In genomic region chr16:11386791-11387546, GRCh38 we compare ENCODE assay signal across 9 cellular contexts. TPM values are rescaled to one million over a fixed set of nuclear protein-coding genes. Genes with fewer than 3 reads are reported as not detected.
A peak's percentile ranks its signal among the peaks of the same experiment; 100 is the strongest.
DNase-seq lines count a peak whose midpoint lies in the region; ATAC-seq, FAIRE-seq and TF ChIP-seq lines count a peak whose summit lies in the region.
"Had no signal": no experiment of that assay in that cellular context is flagged by ENCODE, and none has a peak within 500 bp of the region (broad histone marks: within the 10 kb centered on the region; RNA-seq: fewer than 3 reads in every experiment).

No MANE protein-coding gene starts in this region.

- no peak for TF ChIP-seq EP300 in A549 (IDR thresholded peaks at IDR 0.05)

- H3K9me3 ChIP-seq in A549 (no peaks in the 10 kb centered on the region), GM23248 (ENCODE audit: low read depth) (no peaks in the 10 kb centered on the region)

- no peak for FAIRE-seq in A549 (lab: Jason Lieb, UNC)

- H3K4me1 ChIP-seq in A549 (no peaks in the 10 kb centered on the region), GM23248 (ENCODE audit: insufficient read depth) (no peaks in the 10 kb centered on the region)

- no peaks in the 10 kb centered on the region for H3K27me3 ChIP-seq in GM23248 (replicated peaks; ENCODE audit: insufficient read depth)

- peaks cover 11% of the 10 kb centered on the region for H3K4me1 Mint-ChIP-seq in activated CD4-positive, alpha-beta T cell treated with anti-CD3 and anti-CD28 coated beads, Interleukin-2, amount 10 ng/mL, durations not matched to agents 24 days and 14 days

- CTCF ChIA-PET in A549 (lab: Yijun Ruan, JAX), result interaction anchor here (0.6 to 20.7 kb wide), 16 partner anchors 8 to 681 kb away, joined by 3 to 300 read pairs (median 6); partner anchors contain the start of genes SOCS1 and TNP2

- H3K4me3 ChIP-seq in A549 (no peak overlapping the region), GM23248 (no peak overlapping the region), astrocyte of the cerebellum (ENCODE audit: low read depth, low read length) (no peak overlapping the region)

- no peaks in the 10 kb centered on the region for H4K20me1 ChIP-seq in GM23248 (ENCODE audit: insufficient read depth)

- H3K9ac ChIP-seq in GM23248, result no peak overlapping the region

- no peaks in the 10 kb centered on the region for H3K36me3 ChIP-seq in GM23248 (ENCODE audit: low read depth)

- peak; percentile 45 for TF ChIP-seq CTCF in A549 (IDR thresholded peaks at IDR 0.05)
- peak; percentile 73 for TF ChIP-seq CTCF in astrocyte of the cerebellum (IDR thresholded peaks at IDR 0.05; ENCODE audit: low read depth, low read length, missing control alignments)

- no peaks in the 10 kb centered on the region for H3K27me3 Mint-ChIP-seq in activated CD4-positive, alpha-beta T cell treated with anti-CD3 and anti-CD28 coated beads, Interleukin-2, amount 10 ng/mL, durations not matched to agents 24 days and 14 days

- H3K36me3 Mint-ChIP-seq in activated CD4-positive, alpha-beta T cell treated with anti-CD3 and anti-CD28 coated beads, Interleukin-2, amount 10 ng/mL, durations not matched to agents 24 days and 14 days (ENCODE audit: low read depth), result no peaks in the 10 kb centered on the region

- TF ChIP-seq RAD21 in A549 (conservative IDR thresholded peaks at IDR 0.05 in 1 of 2, IDR thresholded peaks at IDR 0.05 in 1 of 2), result peak; percentile 32 to 33; a peak in 2 of 5 replicates

- H3F3A ChIP-seq in GM23248 (ENCODE audit: insufficient read depth), result no peaks in the 10 kb centered on the region

- no peak for TF ChIP-seq POLR2A in A549 (IDR thresholded peaks at IDR 0.05; ENCODE audit: low read length)

- 44% methylated on average over 13 of the region's 22 CpGs for WGBS in A549 (ENCODE audit: missing lambda C conversion rate)
- WGBS in GM23248 (ENCODE audit: low coverage in 1 of 2, low lambda C conversion rate in 2 of 2, missing lambda C conversion rate in 2 of 2), 2 experiments, result 8 to 11% methylated on average over 15 to 22 of the region's 22 CpGs

- peak; percentile 30 to 60 for DNase-seq in A549 (ENCODE audit: low read depth in 1 of 2, low spot score in 1 of 2)
- peak; percentile 81 for DNase-seq in GM23248
- DNase-seq in astrocyte of the cerebellum (ENCODE audit: low read depth), result no peak
- DNase-seq in left kidney (ENCODE audit: low read depth, low spot score), result peak; percentile 84
- DNase-seq in T-helper 9 cell, result no peak
- no peak for DNase-seq in NCI-H1417 treated with DMSO at 0.1 percent for 48 hours (lab: John Stamatoyannopoulos, UW)
- DNase-seq in amniotic stem cell (lab: John Stamatoyannopoulos, UW), result no peak
- DNase-seq in activated CD4-positive, alpha-beta T cell treated with anti-CD3 and anti-CD28 coated beads, Interleukin-2, amount 10 ng/mL, durations not matched to agents 24 days and 14 days, result no peak
- DNase-seq: DMS53 had no signal

- intact Hi-C loops in activated CD4-positive, alpha-beta T cell treated with anti-CD3 and anti-CD28 coated beads, Interleukin-2, amount 10 ng/mL, durations not matched to agents 24 days and 14 days (cut with micrococcal nuclease), result no loop called here

- ATAC-seq in A549, result peak; percentile 70 to 91; a peak in 5 of 6 replicates

- in situ Hi-C loops in GM23248 (cut with MboI) (no loop called here), astrocyte of the cerebellum (cut with HindIII; ENCODE audit: low sequenced_read_pairs) (no loop called here)

- no peaks in the 10 kb centered on the region for H3K79me2 ChIP-seq in GM23248 (ENCODE audit: insufficient read depth)

- H3K27ac ChIP-seq in A549 (0 out of 6 replicates have a peak overlapping the region, but pooled peaks of 1 of the 2 experiments have one; percentile 19), GM23248 (no peak overlapping the region)

- no peak overlapping the region for H3K27ac Mint-ChIP-seq in activated CD4-positive, alpha-beta T cell treated with anti-CD3 and anti-CD28 coated beads, Interleukin-2, amount 10 ng/mL, durations not matched to agents 24 days and 14 days

- no peaks in the 10 kb centered on the region for H3K9me3 Mint-ChIP-seq in activated CD4-positive, alpha-beta T cell treated with anti-CD3 and anti-CD28 coated beads, Interleukin-2, amount 10 ng/mL, durations not matched to agents 24 days and 14 days

- no peaks in the 10 kb centered on the region for H3K9me2 ChIP-seq in GM23248 (ENCODE audit: insufficient read depth)

- 0 out of 3 replicates have a peak overlapping the region, but pooled peaks have one; percentile 27 for H3K4me2 ChIP-seq in A549
- no peak overlapping the region for H3K4me2 ChIP-seq in GM23248 (ENCODE audit: unreplicated experiment)

- H2AFZ ChIP-seq in GM23248, result no peak overlapping the region

- POLR2A ChIA-PET in A549 (lab: Yijun Ruan, JAX), result interaction anchor here (1.1 kb wide), 1 partner anchor 356 kb away, joined by 4 read pairs; the partner anchor contains the start of gene TXNDC11

- H3K4me3 Mint-ChIP-seq in activated CD4-positive, alpha-beta T cell treated with anti-CD3 and anti-CD28 coated beads, Interleukin-2, amount 10 ng/mL, durations not matched to agents 24 days and 14 days, result no peak overlapping the region

TF ChIP-seq in A549, 52 proteins besides CTCF, POLR2A, EP300 and RAD21:
- TF ChIP-seq SMC3 (IDR thresholded peaks at IDR 0.05) (peak; percentile 40), TFCP2L1 (CRISPR knock-in tag; IDR thresholded peaks at IDR 0.05) (no peak), CHD4 (IDR thresholded peaks at IDR 0.05; ENCODE audit: borderline replicate concordance) (no peak)

RNA-seq across cellular contexts. Expression of gene RMI2, which starts 41.7 kb away (rescaled TPM):
- polyA plus RNA-seq in A549 (2011; rRNA removed) (20.3 and 24.2 TPM in 2 replicates), A549 (2017; fragmentation: RNase III; extraction: RNeasy Plus Mini Kit Qiagen cat#74134 plus additional on column Dnase treatment) (23.3 to 27.7 TPM (median 26.9 TPM) in 3 replicates), GM23248 (2016; fragmentation: Nextera tagmentation; extraction: Ambion mirVana) (11.9 and 12.8 TPM in 2 replicates)
- 26.4 and 29.5 TPM in 2 replicates for polyA plus RNA-seq in A549 (2012; cell fraction: cytosol; rRNA removed)
- 11.5 and 15.5 TPM in 2 replicates for polyA plus RNA-seq in A549 (2012; cell fraction: nucleus; rRNA removed)
- polyA minus RNA-seq in A549 (2011; rRNA and poly(A)+ RNA removed), result 5.7 and 7.2 TPM in 2 replicates
- 8.5 and 20.6 TPM in 2 replicates for total RNA-seq in GM23248 (2014; rRNA removed; shearing (Covaris generic))
- total RNA-seq in activated CD4-positive, alpha-beta T cell treated with anti-CD3 and anti-CD28 coated beads, Interleukin-2, amount 10 ng/mL, durations not matched to agents 24 days and 14 days, result 63.8 and 65.6 TPM in 2 replicates

Comparison
In these comparisons a context has a peak if more than half of its experiments do, and no peak if none do; other contexts are left out.
1. DNase-seq: peak in A549 (2 of 2), GM23248 (single experiment) and left kidney (single experiment); none in astrocyte of the cerebellum (single experiment), T-helper 9 cell (single experiment), NCI-H1417 treated with DMSO at 0.1 percent for 48 hours (single experiment), amniotic stem cell (single experiment) and activated CD4-positive, alpha-beta T cell treated with anti-CD3 and anti-CD28 coated beads, Interleukin-2, amount 10 ng/mL, durations not matched to agents 24 days and 14 days (single experiment).